23 cellular contexts compared by ENCODE assay signal in genomic region chr18:9924371-9924943, GRCh38. TPM values are rescaled to one million over a fixed set of nuclear protein-coding genes. Genes with fewer than 3 reads are reported as not detected.
DNase-seq lines count a peak whose midpoint lies in the region; ATAC-seq lines count a peak whose summit lies in the region.
"Had no signal": no experiment of that assay in that cellular context is flagged by ENCODE, and none has a peak within 500 bp of the region (broad histone marks: within the 10 kb centered on the region; RNA-seq: fewer than 3 reads in every experiment).

No MANE protein-coding gene starts in this region.

- H3K27ac ChIP-seq in naive thymus-derived CD4-positive, alpha-beta T cell (ENCODE audit: low read depth, low read length) = no peak overlapping the region

- no peaks in the 10 kb centered on the region for H3K9me3 ChIP-seq in naive thymus-derived CD4-positive, alpha-beta T cell (ENCODE audit: control insufficient read depth in 2 of 3, low read length in 3 of 3)

- H3K27ac Mint-ChIP-seq in stimulated activated naive CD8-positive, alpha-beta T cell treated with anti-CD3 and anti-CD28 coated beads, Interleukin-15, Interleukin-2, amounts not matched to agents 100 ng/mL and 50 ng/mL, for 24 hours = peak overlapping the region; percentile 34
- no peak overlapping the region for H3K27ac Mint-ChIP-seq in stimulated activated naive CD8-positive, alpha-beta T cell treated with anti-CD3 and anti-CD28 coated beads, Interleukin-15, amount 100 ng/mL, for 72 hours
- peak overlapping the region; percentile 20 for H3K27ac Mint-ChIP-seq in activated T-helper 17 cell treated with anti-CD3 and anti-CD28 coated beads, Interleukin-2, amount 50 U/mL, for 72 hours
- H3K27ac Mint-ChIP-seq in naive thymus-derived CD4-positive, alpha-beta T cell = peak overlapping the region in 3 of 9 donors; percentile 14 to 34 (median 18)
- H3K27ac Mint-ChIP-seq: activated CD4-positive, alpha-beta memory T cell treated with anti-CD3 and anti-CD28 coated beads, Interleukin-2, amount 10 ng/mL, durations not matched to agents 7 days and 5 days; activated T-helper 2 cell treated with anti-CD3 and anti-CD28 coated beads, Interferon-gamma antibody, Interleukin-2, Interleukin-4, amounts not matched to agents 10 μg/mL and 5 μg/mL and 100 μg/mL, durations not matched to agents 14 hours and 24 hours and 36 hours had no signal

- no peaks in the 10 kb centered on the region for H3K36me3 Mint-ChIP-seq in stimulated activated naive CD8-positive, alpha-beta T cell treated with anti-CD3 and anti-CD28 coated beads, Interleukin-15, Interleukin-2, amounts not matched to agents 100 ng/mL and 50 ng/mL, for 24 hours (ENCODE audit: low read depth)
- H3K36me3 Mint-ChIP-seq in activated T-helper 17 cell treated with anti-CD3 and anti-CD28 coated beads, Interleukin-2, amount 50 U/mL, for 72 hours (ENCODE audit: low read depth) = no peaks in the 10 kb centered on the region
- no peaks in the 10 kb centered on the region for H3K36me3 Mint-ChIP-seq in naive thymus-derived CD4-positive, alpha-beta T cell

- H3K27me3 Mint-ChIP-seq in stimulated activated naive CD8-positive, alpha-beta T cell treated with anti-CD3 and anti-CD28 coated beads, Interleukin-15, Interleukin-2, amounts not matched to agents 100 ng/mL and 50 ng/mL, for 24 hours = no peaks in the 10 kb centered on the region
- H3K27me3 Mint-ChIP-seq in stimulated activated naive CD8-positive, alpha-beta T cell treated with anti-CD3 and anti-CD28 coated beads, Interleukin-15, amount 100 ng/mL, for 72 hours = no peaks in the 10 kb centered on the region
- H3K27me3 Mint-ChIP-seq in activated T-helper 17 cell treated with anti-CD3 and anti-CD28 coated beads, Interleukin-2, amount 50 U/mL, for 72 hours = no peaks in the 10 kb centered on the region
- H3K27me3 Mint-ChIP-seq in naive thymus-derived CD4-positive, alpha-beta T cell = no peaks in the 10 kb centered on the region
- H3K27me3 Mint-ChIP-seq: activated CD4-positive, alpha-beta memory T cell treated with anti-CD3 and anti-CD28 coated beads, Interleukin-2, amount 10 ng/mL, durations not matched to agents 7 days and 5 days had no signal

- no peaks in the 10 kb centered on the region for H3K36me3 ChIP-seq in naive thymus-derived CD4-positive, alpha-beta T cell (ENCODE audit: control insufficient read depth in 2 of 3, insufficient read depth in 3 of 3, low read length in 3 of 3)

- H3K9me3 Mint-ChIP-seq in stimulated activated naive CD8-positive, alpha-beta T cell treated with anti-CD3 and anti-CD28 coated beads, Interleukin-15, Interleukin-2, amounts not matched to agents 100 ng/mL and 50 ng/mL, for 24 hours = no peaks in the 10 kb centered on the region
- no peaks in the 10 kb centered on the region for H3K9me3 Mint-ChIP-seq in stimulated activated naive CD8-positive, alpha-beta T cell treated with anti-CD3 and anti-CD28 coated beads, Interleukin-15, amount 100 ng/mL, for 72 hours
- H3K9me3 Mint-ChIP-seq in activated T-helper 17 cell treated with anti-CD3 and anti-CD28 coated beads, Interleukin-2, amount 50 U/mL, for 72 hours = no peaks in the 10 kb centered on the region
- H3K9me3 Mint-ChIP-seq in naive thymus-derived CD4-positive, alpha-beta T cell = no peaks in the 10 kb centered on the region
- H3K9me3 Mint-ChIP-seq: activated CD4-positive, alpha-beta memory T cell treated with anti-CD3 and anti-CD28 coated beads, Interleukin-2, amount 10 ng/mL, durations not matched to agents 7 days and 5 days; activated T-helper 2 cell treated with anti-CD3 and anti-CD28 coated beads, Interferon-gamma antibody, Interleukin-2, Interleukin-4, amounts not matched to agents 10 μg/mL and 5 μg/mL and 100 μg/mL, durations not matched to agents 14 hours and 24 hours and 36 hours had no signal

- no peak for DNase-seq in stimulated activated naive CD8-positive, alpha-beta T cell treated with anti-CD3 and anti-CD28 coated beads, Interleukin-15, amount 100 ng/mL, for 72 hours
- DNase-seq in naive thymus-derived CD4-positive, alpha-beta T cell = no peak
- DNase-seq in effector CD4-positive, alpha-beta T cell = no peak
- DNase-seq: activated CD4-positive, alpha-beta memory T cell treated with anti-CD3 and anti-CD28 coated beads, Interleukin-2, amount 10 ng/mL, durations not matched to agents 7 days and 5 days; amniotic stem cell; hippocampal formation; KG1; kidney glomerular epithelial cell; NCI-H1048; NCI-H2081; NCI-H524; right cardiac atrium; SHP77; stimulated activated naive CD4-positive, alpha-beta T cell treated with Interleukin-2 at 50 U/mL for 16 hours had no signal

- ATAC-seq in stimulated activated naive CD8-positive, alpha-beta T cell treated with anti-CD3 and anti-CD28 coated beads, Interleukin-15, amount 100 ng/mL, for 72 hours = no peak
- ATAC-seq in activated T-helper 17 cell treated with anti-CD3 and anti-CD28 coated beads, Interleukin-2, amount 50 U/mL, for 72 hours (replicated peaks) = no peak
- ATAC-seq in naive thymus-derived CD4-positive, alpha-beta T cell = no peak
- ATAC-seq in GM19455 (IDR thresholded peaks at IDR 0.05; ENCODE audit: unreplicated experiment) (no peak), HG02970 (IDR thresholded peaks at IDR 0.05; ENCODE audit: low FRiP score, unreplicated experiment) (no peak), GM18511 (IDR thresholded peaks at IDR 0.05; ENCODE audit: unreplicated experiment) (no peak)
- ATAC-seq: right cardiac atrium had no signal

- POLR2A ChIA-PET in naive thymus-derived CD4-positive, alpha-beta T cell (lab: Charles Lee) = interaction anchor here (2.7 kb wide), 1 partner anchor 10 kb away, joined by 18 read pairs; the partner anchor contains the start of gene VAPA

- H3K4me3 ChIP-seq in naive thymus-derived CD4-positive, alpha-beta T cell (ENCODE audit: low read length) = peak overlapping the region; percentile 16

- H3K27me3 ChIP-seq in naive thymus-derived CD4-positive, alpha-beta T cell (ENCODE audit: control insufficient read depth in 2 of 2, insufficient read depth in 2 of 2, low read length in 2 of 2) = no peaks in the 10 kb centered on the region

- no peak overlapping the region for H3K4me3 Mint-ChIP-seq in stimulated activated naive CD8-positive, alpha-beta T cell treated with anti-CD3 and anti-CD28 coated beads, Interleukin-15, Interleukin-2, amounts not matched to agents 100 ng/mL and 50 ng/mL, for 24 hours
- peak overlapping the region in 1 of 2 donors; percentile 47 for H3K4me3 Mint-ChIP-seq in stimulated activated naive CD8-positive, alpha-beta T cell treated with anti-CD3 and anti-CD28 coated beads, Interleukin-15, amount 100 ng/mL, for 72 hours
- H3K4me3 Mint-ChIP-seq in activated T-helper 17 cell treated with anti-CD3 and anti-CD28 coated beads, Interleukin-2, amount 50 U/mL, for 72 hours = peak overlapping the region; percentile 28
- H3K4me3 Mint-ChIP-seq in naive thymus-derived CD4-positive, alpha-beta T cell = peak overlapping the region in 8 of 10 donors; percentile 17 to 80 (median 69)
- H3K4me3 Mint-ChIP-seq: activated CD4-positive, alpha-beta memory T cell treated with anti-CD3 and anti-CD28 coated beads, Interleukin-2, amount 10 ng/mL, durations not matched to agents 7 days and 5 days had no signal

- peaks cover 73% of the 10 kb centered on the region for H3K4me1 Mint-ChIP-seq in stimulated activated naive CD8-positive, alpha-beta T cell treated with anti-CD3 and anti-CD28 coated beads, Interleukin-15, Interleukin-2, amounts not matched to agents 100 ng/mL and 50 ng/mL, for 24 hours (ENCODE audit: low read depth)
- peaks cover 53% of the 10 kb centered on the region for H3K4me1 Mint-ChIP-seq in stimulated activated naive CD8-positive, alpha-beta T cell treated with anti-CD3 and anti-CD28 coated beads, Interleukin-15, amount 100 ng/mL, for 72 hours
- peaks cover 35% of the 10 kb centered on the region for H3K4me1 Mint-ChIP-seq in activated T-helper 17 cell treated with anti-CD3 and anti-CD28 coated beads, Interleukin-2, amount 50 U/mL, for 72 hours
- H3K4me1 Mint-ChIP-seq in naive thymus-derived CD4-positive, alpha-beta T cell = peaks cover 0 to 65% (median 43%) of the 10 kb centered on the region in 7 donors

- peaks cover 64 to 67% of the 10 kb centered on the region in 2 donors for H3K4me1 ChIP-seq in naive thymus-derived CD4-positive, alpha-beta T cell (ENCODE audit: control insufficient read depth in 2 of 2, insufficient read depth in 2 of 2, low read length in 2 of 2)

- CTCF ChIA-PET in naive thymus-derived CD4-positive, alpha-beta T cell (lab: Charles Lee) = interaction anchor here (0.7 kb wide), 1 partner anchor 9 kb away, joined by 3 read pairs; no protein-coding TSS in a partner anchor

- intact Hi-C loops in naive thymus-derived CD4-positive, alpha-beta T cell (cut with micrococcal nuclease) = no loop called here

RNA-seq across cellular contexts. Expression of gene VAPA, which starts 10.6 kb away (rescaled TPM):
- 100 to 1,000 TPM; 135 to 185 TPM for total RNA-seq in activated T-helper 17 cell treated with anti-CD3 and anti-CD28 coated beads, Interleukin-2, amount 50 U/mL, for 72 hours
- 100 to 1,000 TPM; 109 to 199 (median 151) TPM for total RNA-seq in naive thymus-derived CD4-positive, alpha-beta T cell
- 100 to 1,000 TPM; 214 to 278 TPM for polyA plus RNA-seq in naive thymus-derived CD4-positive, alpha-beta T cell

RNA-seq across cellular contexts. Expression of gene TXNDC2, which starts 38.7 kb away (rescaled TPM):
- total RNA-seq in activated T-helper 17 cell treated with anti-CD3 and anti-CD28 coated beads, Interleukin-2, amount 50 U/mL, for 72 hours = not detected
- total RNA-seq in naive thymus-derived CD4-positive, alpha-beta T cell = under 1 TPM in 1 of 5 experiments, not detected in 4; 0.07 TPM
- polyA plus RNA-seq in naive thymus-derived CD4-positive, alpha-beta T cell = not detected
- total RNA-seq: G401; T-helper 2 cell treated with Interferon-gamma antibody and Interleukin-4, amounts not matched to agents 100 ng/mL and 5 ng/mL, for 36 hours; urinary bladder had no signal
- polyA plus RNA-seq: right cardiac atrium had no signal

Comparison
In these comparisons a context has a peak if more than half of its experiments do, and no peak if none do; other contexts are left out.
1. H3K27ac Mint-ChIP-seq: peak in stimulated activated naive CD8-positive, alpha-beta T cell treated with anti-CD3 and anti-CD28 coated beads, Interleukin-15, Interleukin-2, amounts not matched to agents 100 ng/mL and 50 ng/mL, for 24 hours (single experiment) and activated T-helper 17 cell treated with anti-CD3 and anti-CD28 coated beads, Interleukin-2, amount 50 U/mL, for 72 hours (single experiment); none in stimulated activated naive CD8-positive, alpha-beta T cell treated with anti-CD3 and anti-CD28 coated beads, Interleukin-15, amount 100 ng/mL, for 72 hours (0 of 2).